ENCODE assay signal across 1 cellular context in genomic region chr2:55837073-55837472, GRCh38.
TF ChIP-seq lines count a peak whose summit lies in the region.

No MANE protein-coding gene starts in this region.

TF ChIP-seq in HepG2, 621 proteins besides CTCF, POLR2A, EP300 and RAD21 (continued from another document and continues in another):
- TF ChIP-seq ZBTB34 (CRISPR knock-in tag; IDR thresholded peaks at IDR 0.05) (no peak), RXRA (CRISPR knock-in tag; IDR thresholded peaks at IDR 0.05) (no peak), STAT5B (CRISPR knock-in tag; IDR thresholded peaks at IDR 0.05) (no peak), MYC (CRISPR knock-in tag; IDR thresholded peaks at IDR 0.05; ENCODE audit: borderline replicate concordance) (no peak), KLF12 (CRISPR knock-in tag; IDR thresholded peaks at IDR 0.05; ENCODE audit: borderline replicate concordance) (no peak), POLR2AphosphoS5 (IDR thresholded peaks at IDR 0.05; ENCODE audit: low read depth, low read length) (no peak), ZNF350 (CRISPR knock-in tag; IDR thresholded peaks at IDR 0.05; ENCODE audit: borderline replicate concordance, low read depth) (peak; percentile 33; the same call in 1 of the 2 replicates), ZNF17 (CRISPR knock-in tag; IDR thresholded peaks at IDR 0.05) (no peak), RARG (CRISPR knock-in tag; IDR thresholded peaks at IDR 0.05; ENCODE audit: low read depth) (no peak), KDM5A (IDR thresholded peaks at IDR 0.05; ENCODE audit: borderline replicate concordance, low read length) (no peak), ZNF782 (CRISPR knock-in tag; IDR thresholded peaks at IDR 0.05; ENCODE audit: borderline replicate concordance) (no peak), BHLHE40 (IDR thresholded peaks at IDR 0.05; ENCODE audit: low read length) (no peak), ZNF274 (CRISPR knock-in tag; IDR thresholded peaks at IDR 0.05) (no peak), TEAD2 (CRISPR knock-in tag; IDR thresholded peaks at IDR 0.05) (no peak), ZNF207 (IDR thresholded peaks at IDR 0.05; ENCODE audit: borderline replicate concordance) (no peak), SALL1 (CRISPR knock-in tag; IDR thresholded peaks at IDR 0.05) (peak; percentile 56; the same call in 1 of the 2 replicates), ZNF660 (CRISPR knock-in tag; IDR thresholded peaks at IDR 0.05; ENCODE audit: borderline replicate concordance, low read depth) (no peak), NCOA2 (CRISPR knock-in tag; IDR thresholded peaks at IDR 0.05) (no peak), ZNF292 (CRISPR knock-in tag; IDR thresholded peaks at IDR 0.05; ENCODE audit: borderline replicate concordance, low read depth) (no peak), HES4 (CRISPR knock-in tag; IDR thresholded peaks at IDR 0.05; ENCODE audit: borderline replicate concordance) (no peak), HNRNPK (IDR thresholded peaks at IDR 0.05; ENCODE audit: low read depth, low read length, poor library complexity, severe bottlenecking) (no peak), ZSCAN29 (CRISPR knock-in tag; conservative IDR thresholded peaks at IDR 0.05) (no peak), XRCC5 (optimal IDR thresholded peaks at IDR 0.05; ENCODE audit: low read length) (no peak), SUZ12 (IDR thresholded peaks at IDR 0.05; ENCODE audit: low read depth, low read length) (no peak), SRY (CRISPR knock-in tag; IDR thresholded peaks at IDR 0.05) (no peak), TARDBP (CRISPR knock-in tag; IDR thresholded peaks at IDR 0.05) (no peak), TERF1 (CRISPR knock-in tag; IDR thresholded peaks at IDR 0.05) (no peak), KDM3A (CRISPR knock-in tag; IDR thresholded peaks at IDR 0.05; ENCODE audit: low read depth) (0 out of 2 replicates have a peak, but pooled peaks have one; percentile 41), PAX8 (CRISPR knock-in tag; IDR thresholded peaks at IDR 0.05; ENCODE audit: borderline replicate concordance) (no peak), KDM6A (CRISPR knock-in tag; IDR thresholded peaks at IDR 0.05; ENCODE audit: low read depth) (0 out of 2 replicates have a peak, but pooled peaks have one; percentile 34), NR2F1 (CRISPR knock-in tag; IDR thresholded peaks at IDR 0.05) (no peak), ZNF788 (CRISPR knock-in tag; IDR thresholded peaks at IDR 0.05; ENCODE audit: borderline replicate concordance) (no peak), HOXA5 (CRISPR knock-in tag; IDR thresholded peaks at IDR 0.05) (no peak), CENPBD1 (CRISPR knock-in tag; IDR thresholded peaks at IDR 0.05; ENCODE audit: borderline replicate concordance, low read depth) (no peak), GTF2F1 (IDR thresholded peaks at IDR 0.05; ENCODE audit: low read length) (no peak), BATF2 (CRISPR knock-in tag; IDR thresholded peaks at IDR 0.05) (no peak), ELF3 (CRISPR knock-in tag; IDR thresholded peaks at IDR 0.05) (peak; percentile 37; the same call in 1 of the 2 replicates), ZKSCAN5 (CRISPR knock-in tag; IDR thresholded peaks at IDR 0.05) (no peak), SP1 (IDR thresholded peaks at IDR 0.05) (no peak), SP1 (CRISPR knock-in tag; IDR thresholded peaks at IDR 0.05) (no peak), ETS1 (CRISPR knock-in tag; IDR thresholded peaks at IDR 0.05) (no peak), GPN1 (CRISPR knock-in tag; IDR thresholded peaks at IDR 0.05; ENCODE audit: borderline replicate concordance) (no peak)
- TF ChIP-seq, protein P1, sequence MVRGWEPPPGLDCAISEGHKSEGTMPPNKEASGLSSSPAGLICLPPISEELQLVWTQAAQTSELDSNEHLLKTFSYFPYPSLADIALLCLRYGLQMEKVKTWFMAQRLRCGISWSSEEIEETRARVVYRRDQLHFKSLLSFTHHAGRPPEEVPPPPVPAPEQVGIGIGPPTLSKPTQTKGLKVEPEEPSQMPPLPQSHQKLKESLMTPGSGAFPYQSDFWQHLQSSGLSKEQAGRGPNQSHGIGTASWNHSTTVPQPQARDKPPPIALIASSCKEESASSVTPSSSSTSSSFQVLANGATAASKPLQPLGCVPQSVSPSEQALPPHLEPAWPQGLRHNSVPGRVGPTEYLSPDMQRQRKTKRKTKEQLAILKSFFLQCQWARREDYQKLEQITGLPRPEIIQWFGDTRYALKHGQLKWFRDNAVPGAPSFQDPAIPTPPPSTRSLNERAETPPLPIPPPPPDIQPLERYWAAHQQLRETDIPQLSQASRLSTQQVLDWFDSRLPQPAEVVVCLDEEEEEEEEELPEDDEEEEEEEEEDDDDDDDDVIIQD (CRISPR knock-in tag; IDR thresholded peaks at IDR 0.05; ENCODE audit: low read depth): no peak
- TF ChIP-seq, protein P2, sequence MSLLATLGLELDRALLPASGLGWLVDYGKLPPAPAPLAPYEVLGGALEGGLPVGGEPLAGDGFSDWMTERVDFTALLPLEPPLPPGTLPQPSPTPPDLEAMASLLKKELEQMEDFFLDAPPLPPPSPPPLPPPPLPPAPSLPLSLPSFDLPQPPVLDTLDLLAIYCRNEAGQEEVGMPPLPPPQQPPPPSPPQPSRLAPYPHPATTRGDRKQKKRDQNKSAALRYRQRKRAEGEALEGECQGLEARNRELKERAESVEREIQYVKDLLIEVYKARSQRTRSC (CRISPR knock-in tag; IDR thresholded peaks at IDR 0.05; ENCODE audit: low read depth): no peak
- TF ChIP-seq, protein P3, sequence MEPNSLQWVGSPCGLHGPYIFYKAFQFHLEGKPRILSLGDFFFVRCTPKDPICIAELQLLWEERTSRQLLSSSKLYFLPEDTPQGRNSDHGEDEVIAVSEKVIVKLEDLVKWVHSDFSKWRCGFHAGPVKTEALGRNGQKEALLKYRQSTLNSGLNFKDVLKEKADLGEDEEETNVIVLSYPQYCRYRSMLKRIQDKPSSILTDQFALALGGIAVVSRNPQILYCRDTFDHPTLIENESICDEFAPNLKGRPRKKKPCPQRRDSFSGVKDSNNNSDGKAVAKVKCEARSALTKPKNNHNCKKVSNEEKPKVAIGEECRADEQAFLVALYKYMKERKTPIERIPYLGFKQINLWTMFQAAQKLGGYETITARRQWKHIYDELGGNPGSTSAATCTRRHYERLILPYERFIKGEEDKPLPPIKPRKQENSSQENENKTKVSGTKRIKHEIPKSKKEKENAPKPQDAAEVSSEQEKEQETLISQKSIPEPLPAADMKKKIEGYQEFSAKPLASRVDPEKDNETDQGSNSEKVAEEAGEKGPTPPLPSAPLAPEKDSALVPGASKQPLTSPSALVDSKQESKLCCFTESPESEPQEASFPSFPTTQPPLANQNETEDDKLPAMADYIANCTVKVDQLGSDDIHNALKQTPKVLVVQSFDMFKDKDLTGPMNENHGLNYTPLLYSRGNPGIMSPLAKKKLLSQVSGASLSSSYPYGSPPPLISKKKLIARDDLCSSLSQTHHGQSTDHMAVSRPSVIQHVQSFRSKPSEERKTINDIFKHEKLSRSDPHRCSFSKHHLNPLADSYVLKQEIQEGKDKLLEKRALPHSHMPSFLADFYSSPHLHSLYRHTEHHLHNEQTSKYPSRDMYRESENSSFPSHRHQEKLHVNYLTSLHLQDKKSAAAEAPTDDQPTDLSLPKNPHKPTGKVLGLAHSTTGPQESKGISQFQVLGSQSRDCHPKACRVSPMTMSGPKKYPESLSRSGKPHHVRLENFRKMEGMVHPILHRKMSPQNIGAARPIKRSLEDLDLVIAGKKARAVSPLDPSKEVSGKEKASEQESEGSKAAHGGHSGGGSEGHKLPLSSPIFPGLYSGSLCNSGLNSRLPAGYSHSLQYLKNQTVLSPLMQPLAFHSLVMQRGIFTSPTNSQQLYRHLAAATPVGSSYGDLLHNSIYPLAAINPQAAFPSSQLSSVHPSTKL (CRISPR knock-in tag; IDR thresholded peaks at IDR 0.05): peak; percentile 65; the same call in 1 of the 2 replicates
- TF ChIP-seq, protein P4, sequence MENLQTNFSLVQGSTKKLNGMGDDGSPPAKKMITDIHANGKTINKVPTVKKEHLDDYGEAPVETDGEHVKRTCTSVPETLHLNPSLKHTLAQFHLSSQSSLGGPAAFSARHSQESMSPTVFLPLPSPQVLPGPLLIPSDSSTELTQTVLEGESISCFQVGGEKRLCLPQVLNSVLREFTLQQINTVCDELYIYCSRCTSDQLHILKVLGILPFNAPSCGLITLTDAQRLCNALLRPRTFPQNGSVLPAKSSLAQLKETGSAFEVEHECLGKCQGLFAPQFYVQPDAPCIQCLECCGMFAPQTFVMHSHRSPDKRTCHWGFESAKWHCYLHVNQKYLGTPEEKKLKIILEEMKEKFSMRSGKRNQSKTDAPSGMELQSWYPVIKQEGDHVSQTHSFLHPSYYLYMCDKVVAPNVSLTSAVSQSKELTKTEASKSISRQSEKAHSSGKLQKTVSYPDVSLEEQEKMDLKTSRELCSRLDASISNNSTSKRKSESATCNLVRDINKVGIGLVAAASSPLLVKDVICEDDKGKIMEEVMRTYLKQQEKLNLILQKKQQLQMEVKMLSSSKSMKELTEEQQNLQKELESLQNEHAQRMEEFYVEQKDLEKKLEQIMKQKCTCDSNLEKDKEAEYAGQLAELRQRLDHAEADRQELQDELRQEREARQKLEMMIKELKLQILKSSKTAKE (CRISPR knock-in tag; IDR thresholded peaks at IDR 0.05; ENCODE audit: borderline replicate concordance): no peak
- TF ChIP-seq, protein P5, sequence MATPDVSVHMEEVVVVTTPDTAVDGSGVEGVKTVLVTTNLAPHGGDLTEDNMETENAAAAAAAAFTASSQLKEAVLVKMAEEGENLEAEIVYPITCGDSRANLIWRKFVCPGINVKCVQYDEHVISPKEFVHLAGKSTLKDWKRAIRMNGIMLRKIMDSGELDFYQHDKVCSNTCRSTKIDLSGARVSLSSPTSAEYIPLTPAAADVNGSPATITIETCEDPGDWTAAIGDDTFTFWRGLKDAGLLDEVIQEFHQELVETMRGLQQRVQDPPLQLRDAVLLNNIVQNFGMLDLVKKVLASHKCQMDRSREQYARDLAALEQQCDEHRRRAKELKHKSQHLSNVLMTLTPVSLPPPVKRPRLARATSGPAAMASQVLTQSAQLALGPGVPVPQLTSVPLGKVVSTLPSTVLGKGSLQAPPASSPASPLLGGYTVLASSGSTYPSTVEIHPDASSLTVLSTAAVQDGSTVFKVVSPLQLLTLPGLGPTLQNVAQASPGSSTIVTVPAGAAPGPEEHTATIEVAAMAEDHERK (CRISPR knock-in tag; IDR thresholded peaks at IDR 0.05; ENCODE audit: low read depth): no peak
- TF ChIP-seq, protein P6, sequence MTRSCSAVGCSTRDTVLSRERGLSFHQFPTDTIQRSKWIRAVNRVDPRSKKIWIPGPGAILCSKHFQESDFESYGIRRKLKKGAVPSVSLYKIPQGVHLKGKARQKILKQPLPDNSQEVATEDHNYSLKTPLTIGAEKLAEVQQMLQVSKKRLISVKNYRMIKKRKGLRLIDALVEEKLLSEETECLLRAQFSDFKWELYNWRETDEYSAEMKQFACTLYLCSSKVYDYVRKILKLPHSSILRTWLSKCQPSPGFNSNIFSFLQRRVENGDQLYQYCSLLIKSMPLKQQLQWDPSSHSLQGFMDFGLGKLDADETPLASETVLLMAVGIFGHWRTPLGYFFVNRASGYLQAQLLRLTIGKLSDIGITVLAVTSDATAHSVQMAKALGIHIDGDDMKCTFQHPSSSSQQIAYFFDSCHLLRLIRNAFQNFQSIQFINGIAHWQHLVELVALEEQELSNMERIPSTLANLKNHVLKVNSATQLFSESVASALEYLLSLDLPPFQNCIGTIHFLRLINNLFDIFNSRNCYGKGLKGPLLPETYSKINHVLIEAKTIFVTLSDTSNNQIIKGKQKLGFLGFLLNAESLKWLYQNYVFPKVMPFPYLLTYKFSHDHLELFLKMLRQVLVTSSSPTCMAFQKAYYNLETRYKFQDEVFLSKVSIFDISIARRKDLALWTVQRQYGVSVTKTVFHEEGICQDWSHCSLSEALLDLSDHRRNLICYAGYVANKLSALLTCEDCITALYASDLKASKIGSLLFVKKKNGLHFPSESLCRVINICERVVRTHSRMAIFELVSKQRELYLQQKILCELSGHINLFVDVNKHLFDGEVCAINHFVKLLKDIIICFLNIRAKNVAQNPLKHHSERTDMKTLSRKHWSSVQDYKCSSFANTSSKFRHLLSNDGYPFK (CRISPR knock-in tag; IDR thresholded peaks at IDR 0.05; ENCODE audit: borderline replicate concordance): peak; percentile 33; the same call in 1 of the 2 replicates
